Comparison of ENCODE assay signal across 9 cellular contexts in genomic region chr2:170972508-170973224, GRCh38. TPM values are rescaled to one million over a fixed set of nuclear protein-coding genes. Genes with fewer than 3 reads are reported as not detected.
DNase-seq lines count a peak whose midpoint lies in the region; ATAC-seq and TF ChIP-seq lines count a peak whose summit lies in the region.
"Had no signal": no experiment of that assay in that cellular context is flagged by ENCODE, and none has a peak within 500 bp of the region (broad histone marks: within the 10 kb centered on the region; RNA-seq: fewer than 3 reads in every experiment).

No MANE protein-coding gene starts in this region.

- peaks cover 5% of the 10 kb centered on the region for H3K4me1 ChIP-seq in foreskin keratinocyte

- intact Hi-C loops in posterior cingulate gyrus (cut with DNase I), result loop anchor here (1.0 to 5.0 kb wide), 4 partner anchors 115 to 460 kb away; partner anchors contain the start of genes DCAF17 and METTL8

- no peaks in the 10 kb centered on the region for H3K9me3 Mint-ChIP-seq in progenitor cell of endocrine pancreas (ENCODE audit: low read depth)

- no peak for TF ChIP-seq CTCF in coronary artery (IDR thresholded peaks at IDR 0.05)
- no peak for TF ChIP-seq CTCF in progenitor cell of endocrine pancreas (IDR thresholded peaks at IDR 0.05; ENCODE audit: unreplicated experiment)
- TF ChIP-seq CTCF in foreskin keratinocyte (conservative IDR thresholded peaks at IDR 0.05), result no peak

- peaks cover 9% of the 10 kb centered on the region for H3K27me3 Mint-ChIP-seq in progenitor cell of endocrine pancreas

- H3K27ac ChIP-seq in coronary artery (no peak overlapping the region), foreskin keratinocyte (no peak overlapping the region)
- H3K27ac ChIP-seq: cardiac muscle cell had no signal

- peaks cover 3% of the 10 kb centered on the region for H3K36me3 Mint-ChIP-seq in progenitor cell of endocrine pancreas (ENCODE audit: insufficient read depth)

- H3K4me3 ChIP-seq in coronary artery, result peak overlapping the region; percentile 83

- no peaks in the 10 kb centered on the region for H3K27me3 ChIP-seq in foreskin keratinocyte
- H3K27me3 ChIP-seq: cardiac muscle cell had no signal

- H3K4me3 Mint-ChIP-seq in progenitor cell of endocrine pancreas (ENCODE audit: low read depth), result peak overlapping the region; percentile 63

- ATAC-seq in foreskin keratinocyte, result no peak

- H3K4me1 Mint-ChIP-seq in progenitor cell of endocrine pancreas (ENCODE audit: low read depth), result peaks cover 19% of the 10 kb centered on the region

- H3K27ac Mint-ChIP-seq in progenitor cell of endocrine pancreas, result peak overlapping the region; percentile 71

- DNase-seq in NCI-H1092 treated with DMSO at 0.1 percent for 48 hours (lab: John Stamatoyannopoulos, UW) (peak; percentile 62), NCI-H1092 (lab: John Stamatoyannopoulos, UW) (no peak), NCI-H526 (lab: John Stamatoyannopoulos, UW) (peak; percentile 39 to 63), coronary artery (ENCODE audit: low spot score) (no peak), progenitor cell of endocrine pancreas (ENCODE audit: low spot score, unreplicated experiment) (no peak), foreskin keratinocyte (no peak), posterior cingulate gyrus (no peak), AG20443 (ENCODE audit: low spot score) (no peak)

RNA-seq across cellular contexts. Expression of gene GORASP2, which starts 43.6 kb away (rescaled TPM):
- total RNA-seq in progenitor cell of endocrine pancreas, result 64.3 and 66.9 TPM in 2 replicates
- 54.4 and 59.1 TPM in 2 replicates for total RNA-seq in foreskin keratinocyte
- polyA plus RNA-seq in foreskin keratinocyte, result 58.1 and 63.3 TPM in 2 replicates

Comparison
In these comparisons a context has a peak if more than half of its experiments do, and no peak if none do; other contexts are left out.
1. DNase-seq: peak in NCI-H1092 treated with DMSO at 0.1 percent for 48 hours (single experiment) and NCI-H526 (2 of 2); none in NCI-H1092 (single experiment), coronary artery (single experiment), progenitor cell of endocrine pancreas (single experiment), foreskin keratinocyte (0 of 2), posterior cingulate gyrus (0 of 10) and AG20443 (single experiment).